In genomic region chr2:207504513-207505171, GRCh38 we compare ENCODE assay signal across 8 cellular contexts. TPM values are rescaled to one million over a fixed set of nuclear protein-coding genes. Genes with fewer than 3 reads are reported as not detected.
DNase-seq lines count a peak whose midpoint lies in the region; TF ChIP-seq lines count a peak whose summit lies in the region.

No MANE protein-coding gene starts in this region.

- DNase-seq in EL: peak; percentile 61
- DNase-seq in PC-9: peak in 1 of 2 experiments; percentile 16
- DNase-seq in epithelial cell of prostate (ENCODE audit: low read depth, low spot score): no peak
- peak; percentile 60 for DNase-seq in neural progenitor cell (ENCODE audit: low spot score)
- DNase-seq in COR-L47 (lab: John Stamatoyannopoulos, UW): no peak
- no peak for DNase-seq in activated effector memory CD4-positive, alpha-beta T cell treated with Interleukin-2 at 50 U/mL for 16 hours
- DNase-seq in NCI-H2107 treated with DMSO at 0.1 percent for 48 hours (lab: John Stamatoyannopoulos, UW; ENCODE audit: unreplicated experiment): no peak
- no peak for DNase-seq in NCI-H1048 (lab: John Stamatoyannopoulos, UW)

- no peaks in the 10 kb centered on the region for H4K20me1 ChIP-seq in PC-9 (ENCODE audit: insufficient read depth)
- no peaks in the 10 kb centered on the region for H4K20me1 ChIP-seq in neural progenitor cell (ENCODE audit: low read depth)

- H3K27me3 Mint-ChIP-seq in neural progenitor cell (ENCODE audit: insufficient read depth, low read depth): peaks cover 7% of the 10 kb centered on the region

- H3K4me2 ChIP-seq in PC-9: no peak overlapping the region
- peak overlapping the region; percentile 67 for H3K4me2 ChIP-seq in neural progenitor cell

- H2AFZ ChIP-seq in PC-9 (no peak overlapping the region), neural progenitor cell (replicated peaks) (peak overlapping the region; percentile 21)

- H3K27ac ChIP-seq in PC-9: peak overlapping the region; percentile 70
- peak overlapping the region; percentile 96 for H3K27ac ChIP-seq in epithelial cell of prostate
- H3K27ac ChIP-seq in neural progenitor cell: peak overlapping the region; percentile 92

- H3K9me3 ChIP-seq in PC-9 (ENCODE audit: insufficient read depth, low read depth): no peaks in the 10 kb centered on the region
- no peaks in the 10 kb centered on the region for H3K9me3 ChIP-seq in neural progenitor cell (ENCODE audit: low read depth)

- H3K79me2 ChIP-seq in PC-9 (ENCODE audit: low read depth): no peaks in the 10 kb centered on the region
- H3K79me2 ChIP-seq in neural progenitor cell (ENCODE audit: low read depth): no peaks in the 10 kb centered on the region

- H3K4me3 ChIP-seq in PC-9 (no peak overlapping the region), neural progenitor cell (peak overlapping the region; percentile 32)

- TF ChIP-seq CTCF in PC-9 (conservative IDR thresholded peaks at IDR 0.05) (no peak), neural progenitor cell (IDR thresholded peaks at IDR 0.05) (no peak)

- BruUV-seq in PC-9 (replicated peaks; lab: Mats Ljungman, UMichigan): no TSS peak

- H3K9ac ChIP-seq in neural progenitor cell: no peak overlapping the region

- H3K4me1 Mint-ChIP-seq in neural progenitor cell: peaks cover 60% of the 10 kb centered on the region

- H3K36me3 ChIP-seq in PC-9 (ENCODE audit: low read depth) (no peaks in the 10 kb centered on the region), neural progenitor cell (no peaks in the 10 kb centered on the region)

- H3K4me3 Mint-ChIP-seq in neural progenitor cell: peak overlapping the region; percentile 68

- H3K36me3 Mint-ChIP-seq in neural progenitor cell: no peaks in the 10 kb centered on the region

- H3K27me3 ChIP-seq in PC-9 (ENCODE audit: insufficient read depth, low read depth): no peaks in the 10 kb centered on the region
- no peaks in the 10 kb centered on the region for H3K27me3 ChIP-seq in neural progenitor cell

- intact Hi-C loops in PC-9 (cut with micrococcal nuclease; ENCODE audit: unreplicated experiment): loop anchor here (1.0 kb wide), 1 partner anchor 9 kb away; no protein-coding TSS in a partner anchor

- CTCF ChIA-PET in PC-9 (lab: Charles Lee): interaction anchor here (0.7 kb wide), 1 partner anchor 29 kb away, joined by 3 read pairs; no protein-coding TSS in a partner anchor

- peaks cover 24% of the 10 kb centered on the region for H3K4me1 ChIP-seq in PC-9 (replicated peaks; ENCODE audit: insufficient read depth)
- H3K4me1 ChIP-seq in neural progenitor cell: peaks cover 40% of the 10 kb centered on the region

- no peaks in the 10 kb centered on the region for H3K9me2 ChIP-seq in PC-9 (ENCODE audit: insufficient read depth)

- POLR2A ChIA-PET in PC-9 (lab: Charles Lee; ENCODE audit: unreplicated experiment): interaction anchor here (0.5 to 1.3 kb wide), 5 partner anchors 25 to 826 kb away, joined by 3 to 8 read pairs (median 5); partner anchors contain the start of gene CREB1

- H3K9me3 Mint-ChIP-seq in neural progenitor cell: no peaks in the 10 kb centered on the region

- peaks cover 17% of the 10 kb centered on the region; the same call in 1 of the 2 replicates for H3F3A ChIP-seq in PC-9 (ENCODE audit: insufficient read depth, low read depth)
- peaks cover 34% of the 10 kb centered on the region for H3F3A ChIP-seq in neural progenitor cell (ENCODE audit: low read depth)

- peak overlapping the region; percentile 94 for H3K27ac Mint-ChIP-seq in neural progenitor cell

RNA-seq across cellular contexts. Expression of gene CREB1, which starts 25.1 kb away (rescaled TPM):
- 36.1 and 42.2 TPM in 2 replicates for total RNA-seq in PC-9 (2021)
- 118 and 164 TPM in 2 replicates for total RNA-seq in neural progenitor cell (ENCODE audit: low replicate concordance)

Comparison
In these comparisons a context has a peak if more than half of its experiments do, and no peak if none do; other contexts are left out.
1. DNase-seq: peak in EL (single experiment) and neural progenitor cell (single experiment); none in epithelial cell of prostate (single experiment), COR-L47 (single experiment), activated effector memory CD4-positive, alpha-beta T cell treated with Interleukin-2 at 50 U/mL for 16 hours (single experiment), NCI-H2107 treated with DMSO at 0.1 percent for 48 hours (single experiment) and NCI-H1048 (single experiment).
2. Peak in every context shown above with its lines, with median percentiles within 50 percentile points of each other: H3K27ac ChIP-seq.